22 cellular contexts compared by ENCODE assay signal in genomic region chr5:166436857-166437256, GRCh38.
A peak's percentile ranks its signal among the peaks of the same experiment; 100 is the strongest.
DNase-seq lines count a peak whose midpoint lies in the region; ATAC-seq and TF ChIP-seq lines count a peak whose summit lies in the region.
"Had no signal": no experiment of that assay in that cellular context is flagged by ENCODE, and none has a peak within 500 bp of the region (broad histone marks: within the 10 kb centered on the region; RNA-seq: fewer than 3 reads in every experiment).

No MANE protein-coding gene starts in this region.

- no peak for TF ChIP-seq CTCF in smooth muscle cell (IDR thresholded peaks at IDR 0.05; ENCODE audit: borderline replicate concordance, insufficient read depth, poor library complexity, severe bottlenecking)
- no peak for TF ChIP-seq CTCF in GM10248 (IDR thresholded peaks at IDR 0.05; ENCODE audit: control extremely low read depth, extremely low read depth, low read depth, missing control alignments)

- no peak overlapping the region for H2AFZ ChIP-seq in smooth muscle cell (ENCODE audit: low read depth)

- POLR2A ChIA-PET in GM10248 (lab: Yijun Ruan, JAX): no interaction called here

- peaks cover 9% of the 10 kb centered on the region for H3K4me1 ChIP-seq in smooth muscle cell (ENCODE audit: low read depth)
- H3K4me1 ChIP-seq: suprapubic skin, uterus had no signal

- H3K36me3 ChIP-seq in smooth muscle cell (ENCODE audit: low read depth): no peaks in the 10 kb centered on the region
- H3K36me3 ChIP-seq: suprapubic skin, uterus had no signal

- DNase-seq in HS-5 (ENCODE audit: low read depth) (peak; percentile 49), SW480 (ENCODE audit: low spot score) (peak; percentile 11), foreskin melanocyte (peak; percentile 81), smooth muscle cell (lab: John Stamatoyannopoulos, UW; ENCODE audit: unreplicated experiment) (no peak), GM10248 (ENCODE audit: extremely low spot score) (no peak)
- DNase-seq: activated CD4-positive, alpha-beta T cell treated with anti-CD3 and anti-CD28 coated beads for 36 hours; activated naive CD4-positive, alpha-beta T cell treated with anti-CD3 and anti-CD28 coated beads, Interleukin-2, amount 50 U/mL, for 16 hours; aorta; CD4-positive, alpha-beta T cell; effector CD8-positive, alpha-beta T cell; KBM-7; left cardiac atrium; NCI-H1436 treated with DMSO at 0.1 percent for 48 hours; Right ventricle myocardium superior; stimulated activated CD4-positive, alpha-beta T cell treated with anti-CD3 and anti-CD28 coated beads, Interleukin-1b, Interleukin-23, amount 100 ng/mL, for 48 hours; uterus had no signal

- no peak overlapping the region for H3K9ac ChIP-seq in smooth muscle cell (ENCODE audit: low read depth)

- WGBS in smooth muscle cell (ENCODE audit: low lambda C conversion rate): 41% methylated on average over 3 of the region's 3 CpGs

- H4K20me1 ChIP-seq in smooth muscle cell (ENCODE audit: low read depth): no peaks in the 10 kb centered on the region

- no peak overlapping the region for H3K4me3 ChIP-seq in smooth muscle cell
- H3K4me3 ChIP-seq: suprapubic skin, uterus had no signal

- H3K9me3 ChIP-seq in smooth muscle cell (replicated peaks; ENCODE audit: low read depth): no peaks in the 10 kb centered on the region
- H3K9me3 ChIP-seq: suprapubic skin, uterus had no signal

- no peaks in the 10 kb centered on the region for H3F3A ChIP-seq in smooth muscle cell (ENCODE audit: low read depth)

- CTCF ChIA-PET in GM10248 (lab: Yijun Ruan, JAX): no interaction called here

- no peaks in the 10 kb centered on the region for H3K27me3 ChIP-seq in smooth muscle cell (ENCODE audit: low read depth)
- H3K27me3 ChIP-seq: suprapubic skin, uterus had no signal

- no peak overlapping the region for H3K27ac ChIP-seq in smooth muscle cell (ENCODE audit: low read depth)
- H3K27ac ChIP-seq: suprapubic skin, uterus had no signal

- H3K4me2 ChIP-seq in smooth muscle cell: peak overlapping the region; percentile 40

- ATAC-seq in HG02642 (IDR thresholded peaks at IDR 0.05; ENCODE audit: poor library complexity, unreplicated experiment): no peak
- ATAC-seq in GM19455 (IDR thresholded peaks at IDR 0.05; ENCODE audit: unreplicated experiment): no peak
- ATAC-seq: activated CD4-positive, alpha-beta T cell treated with anti-CD3 and anti-CD28 coated beads for 36 hours; esophagus mucosa; HCT116; left cardiac atrium; natural killer cell treated with Interleukin-12 subunit alpha and Interleukin-12 subunit beta and Interleukin-15 and Interleukin-18, amount 100 ng/mL, for 72 hours had no signal

- no peaks in the 10 kb centered on the region for H3K79me2 ChIP-seq in smooth muscle cell (ENCODE audit: low read depth)

Comparison
In these comparisons a context has a peak if more than half of its experiments do, and no peak if none do; other contexts are left out.
1. DNase-seq: peak in HS-5 (single experiment), SW480 (single experiment) and foreskin melanocyte (single experiment); none in smooth muscle cell (single experiment) and GM10248 (single experiment).